1 cellular context compared by ENCODE assay signal in the genomic region with DNA sequence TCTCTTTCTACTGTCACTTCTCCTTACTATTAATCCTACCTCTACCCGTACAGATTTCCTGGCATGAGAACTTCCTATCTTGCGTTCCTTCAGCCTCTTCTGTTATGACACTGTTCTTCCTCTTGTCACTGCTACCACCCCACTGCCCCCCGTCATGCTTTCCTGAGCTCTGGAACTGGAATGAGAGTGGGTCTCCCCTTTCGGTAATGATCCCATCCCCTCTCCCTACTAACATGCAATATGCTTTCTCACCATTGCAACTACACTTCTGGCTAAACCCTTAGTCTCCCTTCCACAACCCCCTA.
A peak's percentile ranks its signal among the peaks of the same experiment; 100 is the strongest.
TF ChIP-seq lines count a peak whose summit lies in the region.

No MANE protein-coding gene starts in this region.

TF ChIP-seq in HepG2, 621 proteins besides CTCF, POLR2A, EP300 and RAD21 (continues in another document):
- TF ChIP-seq, protein P1, sequence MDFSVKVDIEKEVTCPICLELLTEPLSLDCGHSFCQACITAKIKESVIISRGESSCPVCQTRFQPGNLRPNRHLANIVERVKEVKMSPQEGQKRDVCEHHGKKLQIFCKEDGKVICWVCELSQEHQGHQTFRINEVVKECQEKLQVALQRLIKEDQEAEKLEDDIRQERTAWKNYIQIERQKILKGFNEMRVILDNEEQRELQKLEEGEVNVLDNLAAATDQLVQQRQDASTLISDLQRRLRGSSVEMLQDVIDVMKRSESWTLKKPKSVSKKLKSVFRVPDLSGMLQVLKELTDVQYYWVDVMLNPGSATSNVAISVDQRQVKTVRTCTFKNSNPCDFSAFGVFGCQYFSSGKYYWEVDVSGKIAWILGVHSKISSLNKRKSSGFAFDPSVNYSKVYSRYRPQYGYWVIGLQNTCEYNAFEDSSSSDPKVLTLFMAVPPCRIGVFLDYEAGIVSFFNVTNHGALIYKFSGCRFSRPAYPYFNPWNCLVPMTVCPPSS (IDR thresholded peaks at IDR 0.05), result no peak
- TF ChIP-seq GTF3A (CRISPR knock-in tag; conservative IDR thresholded peaks at IDR 0.05) (0 out of 2 replicates have a peak, but pooled peaks have one; percentile 54), POLR2AphosphoS5 (IDR thresholded peaks at IDR 0.05; ENCODE audit: low read depth, low read length) (no peak), IKZF1 (IDR thresholded peaks at IDR 0.05) (no peak), ZSCAN30 (CRISPR knock-in tag; IDR thresholded peaks at IDR 0.05) (no peak), IKZF4 (CRISPR knock-in tag; IDR thresholded peaks at IDR 0.05; ENCODE audit: borderline replicate concordance, low read depth, not compliant biosample characterization) (peak; percentile 27), SAFB2 (CRISPR knock-in tag; IDR thresholded peaks at IDR 0.05; ENCODE audit: borderline replicate concordance, low read depth) (no peak), SP2 (CRISPR knock-in tag; IDR thresholded peaks at IDR 0.05) (no peak), GATA4 (IDR thresholded peaks at IDR 0.05; ENCODE audit: borderline replicate concordance, low read depth) (no peak), FOXK2 (IDR thresholded peaks at IDR 0.05) (peak; percentile 25; the same call in 1 of the 2 replicates), ZBTB7A (CRISPR knock-in tag; IDR thresholded peaks at IDR 0.05) (no peak), SP4 (CRISPR knock-in tag; IDR thresholded peaks at IDR 0.05) (0 out of 2 replicates have a peak, but pooled peaks have one; percentile 9), ZNF572 (CRISPR knock-in tag; IDR thresholded peaks at IDR 0.05) (peak; percentile 43; the same call in 1 of the 2 replicates), SMC3 (IDR thresholded peaks at IDR 0.05; ENCODE audit: low read length) (no peak), MTF1 (CRISPR knock-in tag; IDR thresholded peaks at IDR 0.05) (no peak), FOXA1 (IDR thresholded peaks at IDR 0.05) (peak; percentile 11; the same call in 1 of the 2 replicates), FOXA1 (CRISPR knock-in tag; IDR thresholded peaks at IDR 0.05) (no peak), HNRNPK (IDR thresholded peaks at IDR 0.05; ENCODE audit: low read depth, low read length, poor library complexity, severe bottlenecking) (no peak), PBX2 (CRISPR knock-in tag; IDR thresholded peaks at IDR 0.05) (0 out of 2 replicates have a peak, but pooled peaks have one; percentile 25), KLF16 (CRISPR knock-in tag; IDR thresholded peaks at IDR 0.05) (no peak), GLMP (CRISPR knock-in tag; IDR thresholded peaks at IDR 0.05; ENCODE audit: borderline replicate concordance) (no peak), CHD2 (IDR thresholded peaks at IDR 0.05; ENCODE audit: low read depth, low read length) (no peak), ATF7 (IDR thresholded peaks at IDR 0.05) (0 out of 2 replicates have a peak, but pooled peaks have one; percentile 2), ATF7 (CRISPR knock-in tag; IDR thresholded peaks at IDR 0.05) (no peak), JDP2 (CRISPR knock-in tag; IDR thresholded peaks at IDR 0.05; ENCODE audit: borderline replicate concordance) (no peak), BCLAF1 (IDR thresholded peaks at IDR 0.05) (no peak), ZMYM4 (CRISPR knock-in tag; IDR thresholded peaks at IDR 0.05) (0 out of 2 replicates have a peak, but pooled peaks have one; percentile 32), GATAD2A (CRISPR knock-in tag; IDR thresholded peaks at IDR 0.05) (peak; percentile 10; the same call in 1 of the 2 replicates), ZNF432 (CRISPR knock-in tag; IDR thresholded peaks at IDR 0.05; ENCODE audit: borderline replicate concordance) (no peak), STAT5B (CRISPR knock-in tag; IDR thresholded peaks at IDR 0.05) (no peak), ZNF839 (CRISPR knock-in tag; IDR thresholded peaks at IDR 0.05; ENCODE audit: borderline replicate concordance) (no peak), MTA3 (CRISPR knock-in tag; IDR thresholded peaks at IDR 0.05) (no peak), NBN (conservative IDR thresholded peaks at IDR 0.05) (0 out of 2 replicates have a peak, but pooled peaks have one; percentile 60), KLF13 (CRISPR knock-in tag; IDR thresholded peaks at IDR 0.05) (no peak), CREB1 (IDR thresholded peaks at IDR 0.05) (peak; percentile 41; the same call in 1 of the 2 replicates), CREB1 (CRISPR knock-in tag; IDR thresholded peaks at IDR 0.05) (no peak), ZNF607 (CRISPR knock-in tag; IDR thresholded peaks at IDR 0.05; ENCODE audit: borderline replicate concordance) (no peak), FOXC1 (CRISPR knock-in tag; IDR thresholded peaks at IDR 0.05; ENCODE audit: borderline replicate concordance) (no peak), YY1 (IDR thresholded peaks at IDR 0.05; ENCODE audit: insufficient read depth, insufficient replicate concordance, low read depth, low read length) (no peak)
- TF ChIP-seq, protein P2, sequence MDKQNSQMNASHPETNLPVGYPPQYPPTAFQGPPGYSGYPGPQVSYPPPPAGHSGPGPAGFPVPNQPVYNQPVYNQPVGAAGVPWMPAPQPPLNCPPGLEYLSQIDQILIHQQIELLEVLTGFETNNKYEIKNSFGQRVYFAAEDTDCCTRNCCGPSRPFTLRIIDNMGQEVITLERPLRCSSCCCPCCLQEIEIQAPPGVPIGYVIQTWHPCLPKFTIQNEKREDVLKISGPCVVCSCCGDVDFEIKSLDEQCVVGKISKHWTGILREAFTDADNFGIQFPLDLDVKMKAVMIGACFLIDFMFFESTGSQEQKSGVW (CRISPR knock-in tag; IDR thresholded peaks at IDR 0.05; ENCODE audit: borderline replicate concordance), result no peak
- TF ChIP-seq, protein P3, sequence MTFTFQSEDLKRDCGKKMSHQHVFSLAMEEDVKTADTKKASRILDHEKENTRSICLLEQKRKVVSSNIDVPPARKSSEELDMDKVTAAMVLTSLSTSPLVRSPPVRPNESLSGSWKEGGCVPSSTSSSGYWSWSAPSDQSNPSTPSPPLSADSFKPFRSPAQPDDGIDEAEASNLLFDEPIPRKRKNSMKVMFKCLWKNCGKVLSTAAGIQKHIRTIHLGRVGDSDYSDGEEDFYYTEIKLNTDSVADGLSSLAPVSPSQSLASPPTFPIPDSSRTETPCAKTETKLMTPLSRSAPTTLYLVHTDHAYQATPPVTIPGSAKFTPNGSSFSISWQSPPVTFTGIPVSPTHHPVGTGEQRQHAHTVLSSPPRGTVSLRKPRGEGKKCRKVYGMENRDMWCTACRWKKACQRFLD (CRISPR knock-in tag; IDR thresholded peaks at IDR 0.05; ENCODE audit: borderline replicate concordance), result no peak
- TF ChIP-seq, protein P4, sequence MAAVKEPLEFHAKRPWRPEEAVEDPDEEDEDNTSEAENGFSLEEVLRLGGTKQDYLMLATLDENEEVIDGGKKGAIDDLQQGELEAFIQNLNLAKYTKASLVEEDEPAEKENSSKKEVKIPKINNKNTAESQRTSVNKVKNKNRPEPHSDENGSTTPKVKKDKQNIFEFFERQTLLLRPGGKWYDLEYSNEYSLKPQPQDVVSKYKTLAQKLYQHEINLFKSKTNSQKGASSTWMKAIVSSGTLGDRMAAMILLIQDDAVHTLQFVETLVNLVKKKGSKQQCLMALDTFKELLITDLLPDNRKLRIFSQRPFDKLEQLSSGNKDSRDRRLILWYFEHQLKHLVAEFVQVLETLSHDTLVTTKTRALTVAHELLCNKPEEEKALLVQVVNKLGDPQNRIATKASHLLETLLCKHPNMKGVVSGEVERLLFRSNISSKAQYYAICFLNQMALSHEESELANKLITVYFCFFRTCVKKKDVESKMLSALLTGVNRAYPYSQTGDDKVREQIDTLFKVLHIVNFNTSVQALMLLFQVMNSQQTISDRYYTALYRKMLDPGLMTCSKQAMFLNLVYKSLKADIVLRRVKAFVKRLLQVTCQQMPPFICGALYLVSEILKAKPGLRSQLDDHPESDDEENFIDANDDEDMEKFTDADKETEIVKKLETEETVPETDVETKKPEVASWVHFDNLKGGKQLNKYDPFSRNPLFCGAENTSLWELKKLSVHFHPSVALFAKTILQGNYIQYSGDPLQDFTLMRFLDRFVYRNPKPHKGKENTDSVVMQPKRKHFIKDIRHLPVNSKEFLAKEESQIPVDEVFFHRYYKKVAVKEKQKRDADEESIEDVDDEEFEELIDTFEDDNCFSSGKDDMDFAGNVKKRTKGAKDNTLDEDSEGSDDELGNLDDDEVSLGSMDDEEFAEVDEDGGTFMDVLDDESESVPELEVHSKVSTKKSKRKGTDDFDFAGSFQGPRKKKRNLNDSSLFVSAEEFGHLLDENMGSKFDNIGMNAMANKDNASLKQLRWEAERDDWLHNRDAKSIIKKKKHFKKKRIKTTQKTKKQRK (IDR thresholded peaks at IDR 0.05; ENCODE audit: low read length), result 0 out of 2 replicates have a peak, but pooled peaks have one; percentile 19
- TF ChIP-seq, protein P5, sequence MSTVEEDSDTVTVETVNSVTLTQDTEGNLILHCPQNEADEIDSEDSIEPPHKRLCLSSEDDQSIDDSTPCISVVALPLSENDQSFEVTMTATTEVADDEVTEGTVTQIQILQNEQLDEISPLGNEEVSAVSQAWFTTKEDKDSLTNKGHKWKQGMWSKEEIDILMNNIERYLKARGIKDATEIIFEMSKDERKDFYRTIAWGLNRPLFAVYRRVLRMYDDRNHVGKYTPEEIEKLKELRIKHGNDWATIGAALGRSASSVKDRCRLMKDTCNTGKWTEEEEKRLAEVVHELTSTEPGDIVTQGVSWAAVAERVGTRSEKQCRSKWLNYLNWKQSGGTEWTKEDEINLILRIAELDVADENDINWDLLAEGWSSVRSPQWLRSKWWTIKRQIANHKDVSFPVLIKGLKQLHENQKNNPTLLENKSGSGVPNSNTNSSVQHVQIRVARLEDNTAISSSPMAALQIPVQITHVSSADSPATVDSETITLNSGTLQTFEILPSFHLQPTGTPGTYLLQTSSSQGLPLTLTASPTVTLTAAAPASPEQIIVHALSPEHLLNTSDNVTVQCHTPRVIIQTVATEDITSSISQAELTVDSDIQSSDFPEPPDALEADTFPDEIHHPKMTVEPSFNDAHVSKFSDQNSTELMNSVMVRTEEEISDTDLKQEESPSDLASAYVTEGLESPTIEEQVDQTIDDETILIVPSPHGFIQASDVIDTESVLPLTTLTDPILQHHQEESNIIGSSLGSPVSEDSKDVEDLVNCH (CRISPR knock-in tag; IDR thresholded peaks at IDR 0.05), result no peak
- TF ChIP-seq, protein P6, sequence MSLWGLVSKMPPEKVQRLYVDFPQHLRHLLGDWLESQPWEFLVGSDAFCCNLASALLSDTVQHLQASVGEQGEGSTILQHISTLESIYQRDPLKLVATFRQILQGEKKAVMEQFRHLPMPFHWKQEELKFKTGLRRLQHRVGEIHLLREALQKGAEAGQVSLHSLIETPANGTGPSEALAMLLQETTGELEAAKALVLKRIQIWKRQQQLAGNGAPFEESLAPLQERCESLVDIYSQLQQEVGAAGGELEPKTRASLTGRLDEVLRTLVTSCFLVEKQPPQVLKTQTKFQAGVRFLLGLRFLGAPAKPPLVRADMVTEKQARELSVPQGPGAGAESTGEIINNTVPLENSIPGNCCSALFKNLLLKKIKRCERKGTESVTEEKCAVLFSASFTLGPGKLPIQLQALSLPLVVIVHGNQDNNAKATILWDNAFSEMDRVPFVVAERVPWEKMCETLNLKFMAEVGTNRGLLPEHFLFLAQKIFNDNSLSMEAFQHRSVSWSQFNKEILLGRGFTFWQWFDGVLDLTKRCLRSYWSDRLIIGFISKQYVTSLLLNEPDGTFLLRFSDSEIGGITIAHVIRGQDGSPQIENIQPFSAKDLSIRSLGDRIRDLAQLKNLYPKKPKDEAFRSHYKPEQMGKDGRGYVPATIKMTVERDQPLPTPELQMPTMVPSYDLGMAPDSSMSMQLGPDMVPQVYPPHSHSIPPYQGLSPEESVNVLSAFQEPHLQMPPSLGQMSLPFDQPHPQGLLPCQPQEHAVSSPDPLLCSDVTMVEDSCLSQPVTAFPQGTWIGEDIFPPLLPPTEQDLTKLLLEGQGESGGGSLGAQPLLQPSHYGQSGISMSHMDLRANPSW (CRISPR knock-in tag; IDR thresholded peaks at IDR 0.05; ENCODE audit: borderline replicate concordance), result no peak
- TF ChIP-seq, protein P7, sequence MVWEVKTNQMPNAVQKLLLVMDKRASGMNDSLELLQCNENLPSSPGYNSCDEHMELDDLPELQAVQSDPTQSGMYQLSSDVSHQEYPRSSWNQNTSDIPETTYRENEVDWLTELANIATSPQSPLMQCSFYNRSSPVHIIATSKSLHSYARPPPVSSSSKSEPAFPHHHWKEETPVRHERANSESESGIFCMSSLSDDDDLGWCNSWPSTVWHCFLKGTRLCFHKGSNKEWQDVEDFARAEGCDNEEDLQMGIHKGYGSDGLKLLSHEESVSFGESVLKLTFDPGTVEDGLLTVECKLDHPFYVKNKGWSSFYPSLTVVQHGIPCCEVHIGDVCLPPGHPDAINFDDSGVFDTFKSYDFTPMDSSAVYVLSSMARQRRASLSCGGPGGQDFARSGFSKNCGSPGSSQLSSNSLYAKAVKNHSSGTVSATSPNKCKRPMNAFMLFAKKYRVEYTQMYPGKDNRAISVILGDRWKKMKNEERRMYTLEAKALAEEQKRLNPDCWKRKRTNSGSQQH (CRISPR knock-in tag; IDR thresholded peaks at IDR 0.05; ENCODE audit: low read depth), result 0 out of 2 replicates have a peak, but pooled peaks have one; percentile 60
